15 cellular contexts compared by ENCODE assay signal in genomic region chr5:141873933-141874261, GRCh38. TPM values are rescaled to one million over a fixed set of nuclear protein-coding genes. Genes with fewer than 3 reads are reported as not detected.
DNase-seq lines count a peak whose midpoint lies in the region; ATAC-seq and TF ChIP-seq lines count a peak whose summit lies in the region.
"Had no signal": no experiment of that assay in that cellular context is flagged by ENCODE, and none has a peak within 500 bp of the region (broad histone marks: within the 10 kb centered on the region; RNA-seq: fewer than 3 reads in every experiment).

No MANE protein-coding gene starts in this region.

- no peaks in the 10 kb centered on the region for H3K9me3 Mint-ChIP-seq in neural progenitor cell
- H3K9me3 Mint-ChIP-seq: activated naive CD8-positive, alpha-beta T cell treated with anti-CD3 and anti-CD28 coated beads for 36 hours had no signal

- TF ChIP-seq CTCF in heart left ventricle (IDR thresholded peaks at IDR 0.05) (no peak), esophagus muscularis mucosa (IDR thresholded peaks at IDR 0.05) (no peak), neural progenitor cell (IDR thresholded peaks at IDR 0.05) (no peak), transverse colon (IDR thresholded peaks at IDR 0.05) (no peak)

- H3K36me3 ChIP-seq in heart left ventricle (peaks cover 0 to 4% (median 2%) of the 10 kb centered on the region in 9 donors), esophagus muscularis mucosa (peaks cover 0 to 10% (median 3%) of the 10 kb centered on the region in 4 donors), neural progenitor cell (no peaks in the 10 kb centered on the region), transverse colon (no peaks in the 10 kb centered on the region)
- H3K36me3 ChIP-seq: BLaER1 treated with 17β-estradiol and CSF1 and Interleukin-3, amounts not matched to agents 10 nM and 100 nM had no signal

- intact Hi-C loops in heart left ventricle (cut with DNase I): loop anchor here in 4 of 10 donors (2.0 to 10.0 kb wide), 3 partner anchors 23 to 59 kb away; no protein-coding TSS in a partner anchor
- intact Hi-C loops in left cardiac atrium (cut with DNase I): no loop called here
- intact Hi-C loops in esophagus muscularis mucosa (cut with DNase I): no loop called here
- intact Hi-C loops in transverse colon (cut with DNase I; ENCODE audit: low total_unique reads): no loop called here

- peaks cover 49% of the 10 kb centered on the region for H3K4me1 Mint-ChIP-seq in neural progenitor cell

- ATAC-seq in heart left ventricle (no peak), left cardiac atrium (no peak), HG02678 (IDR thresholded peaks at IDR 0.05; ENCODE audit: unreplicated experiment) (no peak), GM21367 (IDR thresholded peaks at IDR 0.05; ENCODE audit: unreplicated experiment) (no peak)

- peak overlapping the region; percentile 94 for H3K4me2 ChIP-seq in neural progenitor cell
- H3K4me2 ChIP-seq: BLaER1 treated with 17β-estradiol and CSF1 and Interleukin-3, amounts not matched to agents 10 nM and 100 nM had no signal

- H3K27me3 ChIP-seq in heart left ventricle (peaks cover 0 to 58% (median 24%) of the 10 kb centered on the region in 9 donors), esophagus muscularis mucosa (peaks cover 0 to 65% (median 26%) of the 10 kb centered on the region in 4 donors), neural progenitor cell (no peaks in the 10 kb centered on the region), transverse colon (peaks cover 41% of the 10 kb centered on the region)

- no peak overlapping the region for H3K9ac ChIP-seq in neural progenitor cell
- H3K9ac ChIP-seq: BLaER1 treated with 17β-estradiol and CSF1 and Interleukin-3, amounts not matched to agents 10 nM and 100 nM had no signal

- H3F3A ChIP-seq in neural progenitor cell (ENCODE audit: low read depth): peaks cover 72% of the 10 kb centered on the region

- TF ChIP-seq EP300 in esophagus muscularis mucosa (IDR thresholded peaks at IDR 0.05): no peak
- TF ChIP-seq EP300 in transverse colon (IDR thresholded peaks at IDR 0.05; ENCODE audit: low read depth): no peak

- peaks cover 24% of the 10 kb centered on the region for H4K20me1 ChIP-seq in neural progenitor cell (ENCODE audit: low read depth)

- H3K27ac ChIP-seq in heart left ventricle (peak overlapping the region in 11 of 12 donors; percentile 28 to 94 (median 83)), esophagus muscularis mucosa (replicated peaks in 1 of 4) (peak overlapping the region; percentile 41 to 82 (median 62)), neural progenitor cell (peak overlapping the region; percentile 84), transverse colon (peak overlapping the region; percentile 88 to 96 (median 94))
- H3K27ac ChIP-seq: BLaER1 treated with 17β-estradiol and CSF1 and Interleukin-3, amounts not matched to agents 10 nM and 100 nM had no signal

- no peaks in the 10 kb centered on the region for H3K9me3 ChIP-seq in heart left ventricle
- H3K9me3 ChIP-seq in esophagus muscularis mucosa: no peaks in the 10 kb centered on the region
- no peaks in the 10 kb centered on the region for H3K9me3 ChIP-seq in neural progenitor cell (ENCODE audit: low read depth)
- no peaks in the 10 kb centered on the region for H3K9me3 ChIP-seq in transverse colon
- H3K9me3 ChIP-seq: BLaER1 treated with 17β-estradiol and CSF1 and Interleukin-3, amounts not matched to agents 10 nM and 100 nM had no signal

- H3K27me3 Mint-ChIP-seq in neural progenitor cell (ENCODE audit: insufficient read depth, low read depth): peaks cover 22% of the 10 kb centered on the region

- peaks cover 83% of the 10 kb centered on the region for H3K79me2 ChIP-seq in neural progenitor cell (ENCODE audit: low read depth)

- no peaks in the 10 kb centered on the region for H3K36me3 Mint-ChIP-seq in neural progenitor cell
- H3K36me3 Mint-ChIP-seq: activated naive CD8-positive, alpha-beta T cell treated with anti-CD3 and anti-CD28 coated beads for 36 hours had no signal

- in situ Hi-C loops in transverse colon (cut with MboI; ENCODE audit: low pct_ligation_motif_present in 1 of 4, low pct_unique_long_range_greater_than_20kb in 1 of 4, low sequenced_read_pairs in 3 of 4): no loop called here

- H3K4me3 Mint-ChIP-seq in neural progenitor cell: no peak overlapping the region
- H3K4me3 Mint-ChIP-seq: activated naive CD8-positive, alpha-beta T cell treated with anti-CD3 and anti-CD28 coated beads for 36 hours had no signal

- H2AFZ ChIP-seq in neural progenitor cell (replicated peaks): no peak overlapping the region

- peak overlapping the region in 11 of 12 donors; percentile 0 to 95 (median 79) for H3K4me3 ChIP-seq in heart left ventricle
- H3K4me3 ChIP-seq in esophagus muscularis mucosa: peak overlapping the region; percentile 70 to 82 (median 73)
- H3K4me3 ChIP-seq in neural progenitor cell: peak overlapping the region; percentile 97
- H3K4me3 ChIP-seq in transverse colon: peak overlapping the region in 1 of 4 donors; percentile 65
- H3K4me3 ChIP-seq: BLaER1 treated with 17β-estradiol and CSF1 and Interleukin-3, amounts not matched to agents 10 nM and 100 nM had no signal

- DNase-seq in heart left ventricle (no peak), left cardiac atrium (no peak), esophagus muscularis mucosa (ENCODE audit: extremely low spot score) (no peak), neural progenitor cell (ENCODE audit: low spot score) (no peak), transverse colon (no peak), NAMALWA (ENCODE audit: low spot score) (no peak)
- DNase-seq: activated naive CD8-positive, alpha-beta T cell treated with anti-CD3 and anti-CD28 coated beads for 36 hours; central memory CD4-positive, alpha-beta T cell; NCI-H187 treated with DMSO at 0.1 percent for 48 hours; NCI-H510A; OCI-M1; stimulated activated CD4-positive, alpha-beta T cell treated with anti-CD3 and anti-CD28 coated beads, Interleukin-1b, Interleukin-23, amount 100 ng/mL, for 48 hours had no signal

- H3K4me1 ChIP-seq in heart left ventricle (peaks cover 0 to 80% (median 45%) of the 10 kb centered on the region in 12 donors), esophagus muscularis mucosa (peaks cover 42 to 71% (median 55%) of the 10 kb centered on the region in 4 donors), neural progenitor cell (peaks cover 51% of the 10 kb centered on the region), transverse colon (peaks cover 25 to 85% (median 69%) of the 10 kb centered on the region in 4 donors)

- TF ChIP-seq POLR2A in heart left ventricle (IDR thresholded peaks at IDR 0.05) (no peak), esophagus muscularis mucosa (IDR thresholded peaks at IDR 0.05; ENCODE audit: low read depth) (no peak), transverse colon (IDR thresholded peaks at IDR 0.05) (no peak)

- peak overlapping the region; percentile 38 for H3K27ac Mint-ChIP-seq in neural progenitor cell
- H3K27ac Mint-ChIP-seq: activated naive CD8-positive, alpha-beta T cell treated with anti-CD3 and anti-CD28 coated beads for 36 hours had no signal

- WGBS in heart left ventricle, 4 donors: 49 to 60% (median 53%) methylated on average over 3 of the region's 3 CpGs
- WGBS in esophagus muscularis mucosa: 87% methylated on average over 3 of the region's 3 CpGs
- 63% methylated on average over 3 of the region's 3 CpGs; no CpG with 5 or more reads in 1 of the 2 donors for WGBS in transverse colon (ENCODE audit: low coverage in 1 of 2), 2 donors

RNA-seq across cellular contexts. Expression of gene PCDH1, which starts 4.3 kb away (rescaled TPM):
- total RNA-seq in heart left ventricle (100 to 1,000 TPM in 1 of 9 donors, 10 to 100 TPM in 8; 10.2 to 106 (median 19.2) TPM), left cardiac atrium (10 to 100 TPM; 20.7 to 36.0 TPM), esophagus muscularis mucosa (10 to 100 TPM; 18.7 to 57.8 (median 38.2) TPM), neural progenitor cell (ENCODE audit: low replicate concordance) (24.8 and 48.4 TPM in 2 replicates), transverse colon (100 to 1,000 TPM in 3 of 4 donors, 10 to 100 TPM in 1; 92.5 to 217 (median 164) TPM)
- polyA plus RNA-seq in heart left ventricle: 10 to 100 TPM; 13.5 to 25.8 TPM
- total RNA-seq: activated naive CD8-positive, alpha-beta T cell treated with anti-CD3 and anti-CD28 coated beads for 36 hours had no signal

RNA-seq across cellular contexts. Expression of gene DELE1, which starts 49.8 kb away (rescaled TPM):
- total RNA-seq in heart left ventricle (100 to 1,000 TPM in 4 of 9 donors, 10 to 100 TPM in 5; 63.1 to 174 (median 96.0) TPM), left cardiac atrium (10 to 100 TPM; 79.9 to 85.5 TPM), esophagus muscularis mucosa (10 to 100 TPM; 44.4 to 75.8 (median 49.6) TPM), neural progenitor cell (ENCODE audit: low replicate concordance) (47.7 and 86.5 TPM in 2 replicates), transverse colon (100 to 1,000 TPM in 3 of 4 donors, 10 to 100 TPM in 1; 92.6 to 270 (median 126) TPM)
- 10 to 100 TPM; 56.8 to 59.1 TPM for polyA plus RNA-seq in heart left ventricle
